Comparison of ENCODE assay signal across 1 cellular context in the genomic region with DNA sequence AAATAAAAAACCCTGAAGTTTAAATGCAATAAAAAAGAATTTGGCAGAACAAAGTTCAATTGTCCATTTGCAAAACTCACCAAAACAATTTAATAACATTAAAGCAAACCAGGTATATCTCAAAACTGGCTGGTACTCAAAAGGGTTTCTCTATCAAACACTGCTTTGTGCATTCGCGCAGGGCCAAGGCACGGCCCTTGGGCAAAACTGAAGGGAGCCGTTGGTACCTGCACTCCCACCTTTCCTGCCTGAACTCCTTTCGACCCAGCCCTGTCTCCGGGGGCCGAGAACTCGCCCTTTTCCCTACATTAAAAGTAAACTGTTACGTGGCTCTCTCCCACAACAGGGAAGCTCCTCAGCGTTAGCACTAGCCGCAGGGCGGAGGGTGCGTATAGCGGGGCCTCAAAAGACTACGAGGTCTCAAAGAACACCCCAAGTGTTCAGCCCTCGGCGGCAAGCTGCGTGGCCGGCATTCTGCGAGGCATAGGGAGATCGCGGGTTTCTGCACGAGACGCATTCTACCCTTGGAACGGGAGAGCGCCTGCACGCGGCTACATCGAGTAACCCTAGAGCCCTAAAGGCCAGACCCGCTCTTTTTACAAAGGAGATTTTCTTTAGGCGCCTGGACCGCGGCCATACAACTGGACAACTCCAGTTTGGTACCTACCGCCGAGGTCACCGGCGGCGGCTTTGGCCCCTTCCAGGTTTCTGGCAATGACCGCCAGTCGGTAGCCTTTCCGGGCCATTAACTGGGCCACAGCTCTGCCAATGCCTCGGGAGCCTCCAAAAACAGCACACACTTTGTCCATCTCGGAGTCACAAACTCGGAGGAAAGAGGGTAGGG.
A peak's percentile ranks its signal among the peaks of the same experiment; 100 is the strongest.
TF ChIP-seq lines count a peak whose summit lies in the region.

No MANE protein-coding gene starts in this region.

TF ChIP-seq in HepG2, 621 proteins besides CTCF, POLR2A, EP300 and RAD21 (continued from another document and continues in another):
- TF ChIP-seq, protein P1, sequence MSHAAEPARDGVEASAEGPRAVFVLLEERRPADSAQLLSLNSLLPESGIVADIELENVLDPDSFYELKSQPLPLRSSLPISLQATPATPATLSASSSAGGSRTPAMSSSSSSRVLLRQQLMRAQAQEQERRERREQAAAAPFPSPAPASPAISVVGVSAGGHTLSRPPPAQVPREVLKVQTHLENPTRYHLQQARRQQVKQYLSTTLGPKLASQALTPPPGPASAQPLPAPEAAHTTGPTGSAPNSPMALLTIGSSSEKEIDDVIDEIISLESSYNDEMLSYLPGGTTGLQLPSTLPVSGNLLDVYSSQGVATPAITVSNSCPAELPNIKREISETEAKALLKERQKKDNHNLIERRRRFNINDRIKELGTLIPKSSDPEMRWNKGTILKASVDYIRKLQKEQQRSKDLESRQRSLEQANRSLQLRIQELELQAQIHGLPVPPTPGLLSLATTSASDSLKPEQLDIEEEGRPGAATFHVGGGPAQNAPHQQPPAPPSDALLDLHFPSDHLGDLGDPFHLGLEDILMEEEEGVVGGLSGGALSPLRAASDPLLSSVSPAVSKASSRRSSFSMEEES (CRISPR knock-in tag; IDR thresholded peaks at IDR 0.05), result peak; percentile 65; the same call in 1 of the 2 replicates
- no peak for TF ChIP-seq ZNF44 (CRISPR knock-in tag; IDR thresholded peaks at IDR 0.05)
- TF ChIP-seq, protein P2, sequence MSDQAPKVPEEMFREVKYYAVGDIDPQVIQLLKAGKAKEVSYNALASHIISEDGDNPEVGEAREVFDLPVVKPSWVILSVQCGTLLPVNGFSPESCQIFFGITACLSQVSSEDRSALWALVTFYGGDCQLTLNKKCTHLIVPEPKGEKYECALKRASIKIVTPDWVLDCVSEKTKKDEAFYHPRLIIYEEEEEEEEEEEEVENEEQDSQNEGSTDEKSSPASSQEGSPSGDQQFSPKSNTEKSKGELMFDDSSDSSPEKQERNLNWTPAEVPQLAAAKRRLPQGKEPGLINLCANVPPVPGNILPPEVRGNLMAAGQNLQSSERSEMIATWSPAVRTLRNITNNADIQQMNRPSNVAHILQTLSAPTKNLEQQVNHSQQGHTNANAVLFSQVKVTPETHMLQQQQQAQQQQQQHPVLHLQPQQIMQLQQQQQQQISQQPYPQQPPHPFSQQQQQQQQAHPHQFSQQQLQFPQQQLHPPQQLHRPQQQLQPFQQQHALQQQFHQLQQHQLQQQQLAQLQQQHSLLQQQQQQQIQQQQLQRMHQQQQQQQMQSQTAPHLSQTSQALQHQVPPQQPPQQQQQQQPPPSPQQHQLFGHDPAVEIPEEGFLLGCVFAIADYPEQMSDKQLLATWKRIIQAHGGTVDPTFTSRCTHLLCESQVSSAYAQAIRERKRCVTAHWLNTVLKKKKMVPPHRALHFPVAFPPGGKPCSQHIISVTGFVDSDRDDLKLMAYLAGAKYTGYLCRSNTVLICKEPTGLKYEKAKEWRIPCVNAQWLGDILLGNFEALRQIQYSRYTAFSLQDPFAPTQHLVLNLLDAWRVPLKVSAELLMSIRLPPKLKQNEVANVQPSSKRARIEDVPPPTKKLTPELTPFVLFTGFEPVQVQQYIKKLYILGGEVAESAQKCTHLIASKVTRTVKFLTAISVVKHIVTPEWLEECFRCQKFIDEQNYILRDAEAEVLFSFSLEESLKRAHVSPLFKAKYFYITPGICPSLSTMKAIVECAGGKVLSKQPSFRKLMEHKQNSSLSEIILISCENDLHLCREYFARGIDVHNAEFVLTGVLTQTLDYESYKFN (CRISPR knock-in tag; conservative IDR thresholded peaks at IDR 0.05), result no peak; the same call in 1 of the 2 replicates
- TF ChIP-seq, protein P3, sequence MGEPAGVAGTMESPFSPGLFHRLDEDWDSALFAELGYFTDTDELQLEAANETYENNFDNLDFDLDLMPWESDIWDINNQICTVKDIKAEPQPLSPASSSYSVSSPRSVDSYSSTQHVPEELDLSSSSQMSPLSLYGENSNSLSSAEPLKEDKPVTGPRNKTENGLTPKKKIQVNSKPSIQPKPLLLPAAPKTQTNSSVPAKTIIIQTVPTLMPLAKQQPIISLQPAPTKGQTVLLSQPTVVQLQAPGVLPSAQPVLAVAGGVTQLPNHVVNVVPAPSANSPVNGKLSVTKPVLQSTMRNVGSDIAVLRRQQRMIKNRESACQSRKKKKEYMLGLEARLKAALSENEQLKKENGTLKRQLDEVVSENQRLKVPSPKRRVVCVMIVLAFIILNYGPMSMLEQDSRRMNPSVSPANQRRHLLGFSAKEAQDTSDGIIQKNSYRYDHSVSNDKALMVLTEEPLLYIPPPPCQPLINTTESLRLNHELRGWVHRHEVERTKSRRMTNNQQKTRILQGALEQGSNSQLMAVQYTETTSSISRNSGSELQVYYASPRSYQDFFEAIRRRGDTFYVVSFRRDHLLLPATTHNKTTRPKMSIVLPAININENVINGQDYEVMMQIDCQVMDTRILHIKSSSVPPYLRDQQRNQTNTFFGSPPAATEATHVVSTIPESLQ (CRISPR knock-in tag; conservative IDR thresholded peaks at IDR 0.05), result no peak
- no peak for TF ChIP-seq MTF1 (CRISPR knock-in tag; IDR thresholded peaks at IDR 0.05)
- TF ChIP-seq ZKSCAN5 (CRISPR knock-in tag; IDR thresholded peaks at IDR 0.05), result no peak
- TF ChIP-seq ZNF547 (CRISPR knock-in tag; IDR thresholded peaks at IDR 0.05), result no peak
- no peak for TF ChIP-seq ZNF629 (CRISPR knock-in tag; conservative IDR thresholded peaks at IDR 0.05)
- 0 out of 2 replicates have a peak, but pooled peaks have one; percentile 65 for TF ChIP-seq ZNF569 (CRISPR knock-in tag; IDR thresholded peaks at IDR 0.05; ENCODE audit: borderline replicate concordance)
- TF ChIP-seq, protein P4, sequence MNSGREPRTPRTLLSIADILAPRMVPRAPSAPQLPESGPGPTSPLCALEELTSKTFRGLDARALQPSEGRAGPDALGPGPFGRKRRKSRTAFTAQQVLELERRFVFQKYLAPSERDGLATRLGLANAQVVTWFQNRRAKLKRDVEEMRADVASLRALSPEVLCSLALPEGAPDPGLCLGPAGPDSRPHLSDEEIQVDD (CRISPR knock-in tag; IDR thresholded peaks at IDR 0.05; ENCODE audit: borderline replicate concordance), result 0 out of 2 replicates have a peak, but pooled peaks have one; percentile 41
- TF ChIP-seq HMG20B (CRISPR knock-in tag; conservative IDR thresholded peaks at IDR 0.05), result peak; percentile 35; the same call in 1 of the 2 replicates
- TF ChIP-seq, protein P5, sequence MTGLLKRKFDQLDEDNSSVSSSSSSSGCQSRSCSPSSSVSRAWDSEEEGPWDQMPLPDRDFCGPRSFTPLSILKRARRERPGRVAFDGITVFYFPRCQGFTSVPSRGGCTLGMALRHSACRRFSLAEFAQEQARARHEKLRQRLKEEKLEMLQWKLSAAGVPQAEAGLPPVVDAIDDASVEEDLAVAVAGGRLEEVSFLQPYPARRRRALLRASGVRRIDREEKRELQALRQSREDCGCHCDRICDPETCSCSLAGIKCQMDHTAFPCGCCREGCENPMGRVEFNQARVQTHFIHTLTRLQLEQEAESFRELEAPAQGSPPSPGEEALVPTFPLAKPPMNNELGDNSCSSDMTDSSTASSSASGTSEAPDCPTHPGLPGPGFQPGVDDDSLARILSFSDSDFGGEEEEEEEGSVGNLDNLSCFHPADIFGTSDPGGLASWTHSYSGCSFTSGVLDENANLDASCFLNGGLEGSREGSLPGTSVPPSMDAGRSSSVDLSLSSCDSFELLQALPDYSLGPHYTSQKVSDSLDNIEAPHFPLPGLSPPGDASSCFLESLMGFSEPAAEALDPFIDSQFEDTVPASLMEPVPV (CRISPR knock-in tag; IDR thresholded peaks at IDR 0.05), result no peak
- no peak for TF ChIP-seq ZNF292 (CRISPR knock-in tag; IDR thresholded peaks at IDR 0.05; ENCODE audit: borderline replicate concordance, low read depth)
- peak; percentile 48 for TF ChIP-seq DMAP1 (CRISPR knock-in tag; IDR thresholded peaks at IDR 0.05)
- TF ChIP-seq ZNF446 (CRISPR knock-in tag; IDR thresholded peaks at IDR 0.05), result no peak
- TF ChIP-seq, protein P6, sequence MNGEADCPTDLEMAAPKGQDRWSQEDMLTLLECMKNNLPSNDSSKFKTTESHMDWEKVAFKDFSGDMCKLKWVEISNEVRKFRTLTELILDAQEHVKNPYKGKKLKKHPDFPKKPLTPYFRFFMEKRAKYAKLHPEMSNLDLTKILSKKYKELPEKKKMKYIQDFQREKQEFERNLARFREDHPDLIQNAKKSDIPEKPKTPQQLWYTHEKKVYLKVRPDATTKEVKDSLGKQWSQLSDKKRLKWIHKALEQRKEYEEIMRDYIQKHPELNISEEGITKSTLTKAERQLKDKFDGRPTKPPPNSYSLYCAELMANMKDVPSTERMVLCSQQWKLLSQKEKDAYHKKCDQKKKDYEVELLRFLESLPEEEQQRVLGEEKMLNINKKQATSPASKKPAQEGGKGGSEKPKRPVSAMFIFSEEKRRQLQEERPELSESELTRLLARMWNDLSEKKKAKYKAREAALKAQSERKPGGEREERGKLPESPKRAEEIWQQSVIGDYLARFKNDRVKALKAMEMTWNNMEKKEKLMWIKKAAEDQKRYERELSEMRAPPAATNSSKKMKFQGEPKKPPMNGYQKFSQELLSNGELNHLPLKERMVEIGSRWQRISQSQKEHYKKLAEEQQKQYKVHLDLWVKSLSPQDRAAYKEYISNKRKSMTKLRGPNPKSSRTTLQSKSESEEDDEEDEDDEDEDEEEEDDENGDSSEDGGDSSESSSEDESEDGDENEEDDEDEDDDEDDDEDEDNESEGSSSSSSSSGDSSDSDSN (CRISPR knock-in tag; IDR thresholded peaks at IDR 0.05), result peak; percentile 29; the same call in 1 of the 2 replicates
- TF ChIP-seq, protein P7, sequence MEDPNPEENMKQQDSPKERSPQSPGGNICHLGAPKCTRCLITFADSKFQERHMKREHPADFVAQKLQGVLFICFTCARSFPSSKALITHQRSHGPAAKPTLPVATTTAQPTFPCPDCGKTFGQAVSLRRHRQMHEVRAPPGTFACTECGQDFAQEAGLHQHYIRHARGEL (CRISPR knock-in tag; IDR thresholded peaks at IDR 0.05), result peak; percentile 62; the same call in 1 of the 2 replicates
- TF ChIP-seq ZNF382 (CRISPR knock-in tag; IDR thresholded peaks at IDR 0.05; ENCODE audit: borderline replicate concordance), result no peak
- TF ChIP-seq FOSL1 (CRISPR knock-in tag; IDR thresholded peaks at IDR 0.05; ENCODE audit: borderline replicate concordance), result no peak
- TF ChIP-seq ZNF660 (CRISPR knock-in tag; IDR thresholded peaks at IDR 0.05; ENCODE audit: borderline replicate concordance, low read depth), result no peak
- TF ChIP-seq ZSCAN31 (CRISPR knock-in tag; IDR thresholded peaks at IDR 0.05; ENCODE audit: low read depth), result 0 out of 2 replicates have a peak, but pooled peaks have one; percentile 43
- peak; percentile 13 for TF ChIP-seq HNRNPLL (IDR thresholded peaks at IDR 0.05; ENCODE audit: low read depth, low read length, poor library complexity, severe bottlenecking)
- TF ChIP-seq ERF (CRISPR knock-in tag; IDR thresholded peaks at IDR 0.05), result 0 out of 2 replicates have a peak, but pooled peaks have one; percentile 18
- no peak for TF ChIP-seq HNRNPK (IDR thresholded peaks at IDR 0.05; ENCODE audit: low read depth, low read length, poor library complexity, severe bottlenecking)
- TF ChIP-seq, protein P8, sequence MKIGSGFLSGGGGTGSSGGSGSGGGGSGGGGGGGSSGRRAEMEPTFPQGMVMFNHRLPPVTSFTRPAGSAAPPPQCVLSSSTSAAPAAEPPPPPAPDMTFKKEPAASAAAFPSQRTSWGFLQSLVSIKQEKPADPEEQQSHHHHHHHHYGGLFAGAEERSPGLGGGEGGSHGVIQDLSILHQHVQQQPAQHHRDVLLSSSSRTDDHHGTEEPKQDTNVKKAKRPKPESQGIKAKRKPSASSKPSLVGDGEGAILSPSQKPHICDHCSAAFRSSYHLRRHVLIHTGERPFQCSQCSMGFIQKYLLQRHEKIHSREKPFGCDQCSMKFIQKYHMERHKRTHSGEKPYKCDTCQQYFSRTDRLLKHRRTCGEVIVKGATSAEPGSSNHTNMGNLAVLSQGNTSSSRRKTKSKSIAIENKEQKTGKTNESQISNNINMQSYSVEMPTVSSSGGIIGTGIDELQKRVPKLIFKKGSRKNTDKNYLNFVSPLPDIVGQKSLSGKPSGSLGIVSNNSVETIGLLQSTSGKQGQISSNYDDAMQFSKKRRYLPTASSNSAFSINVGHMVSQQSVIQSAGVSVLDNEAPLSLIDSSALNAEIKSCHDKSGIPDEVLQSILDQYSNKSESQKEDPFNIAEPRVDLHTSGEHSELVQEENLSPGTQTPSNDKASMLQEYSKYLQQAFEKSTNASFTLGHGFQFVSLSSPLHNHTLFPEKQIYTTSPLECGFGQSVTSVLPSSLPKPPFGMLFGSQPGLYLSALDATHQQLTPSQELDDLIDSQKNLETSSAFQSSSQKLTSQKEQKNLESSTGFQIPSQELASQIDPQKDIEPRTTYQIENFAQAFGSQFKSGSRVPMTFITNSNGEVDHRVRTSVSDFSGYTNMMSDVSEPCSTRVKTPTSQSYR (CRISPR knock-in tag; IDR thresholded peaks at IDR 0.05; ENCODE audit: borderline replicate concordance), result 0 out of 2 replicates have a peak, but pooled peaks have one; percentile 22
- TF ChIP-seq, protein P9, sequence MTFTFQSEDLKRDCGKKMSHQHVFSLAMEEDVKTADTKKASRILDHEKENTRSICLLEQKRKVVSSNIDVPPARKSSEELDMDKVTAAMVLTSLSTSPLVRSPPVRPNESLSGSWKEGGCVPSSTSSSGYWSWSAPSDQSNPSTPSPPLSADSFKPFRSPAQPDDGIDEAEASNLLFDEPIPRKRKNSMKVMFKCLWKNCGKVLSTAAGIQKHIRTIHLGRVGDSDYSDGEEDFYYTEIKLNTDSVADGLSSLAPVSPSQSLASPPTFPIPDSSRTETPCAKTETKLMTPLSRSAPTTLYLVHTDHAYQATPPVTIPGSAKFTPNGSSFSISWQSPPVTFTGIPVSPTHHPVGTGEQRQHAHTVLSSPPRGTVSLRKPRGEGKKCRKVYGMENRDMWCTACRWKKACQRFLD (CRISPR knock-in tag; IDR thresholded peaks at IDR 0.05; ENCODE audit: borderline replicate concordance), result peak; percentile 63; the same call in 1 of the 2 replicates
